8 cellular contexts compared by ENCODE assay signal in genomic region chr6:44630125-44631028, GRCh38.
DNase-seq lines count a peak whose midpoint lies in the region; ATAC-seq and TF ChIP-seq lines count a peak whose summit lies in the region.

No MANE protein-coding gene starts in this region.

- H3K4me1 Mint-ChIP-seq in chondrocyte (ENCODE audit: low read depth): peaks cover 20% of the 10 kb centered on the region

- no peak overlapping the region for H3K27ac ChIP-seq in mesenchymal stem cell (ENCODE audit: low read length, poor library complexity, severe bottlenecking)

- no peaks in the 10 kb centered on the region for H3K36me3 Mint-ChIP-seq in chondrocyte (ENCODE audit: low read depth)

- H2AK5ac ChIP-seq in mesenchymal stem cell (ENCODE audit: low read length, severe bottlenecking): no peak overlapping the region

- H4K91ac ChIP-seq in mesenchymal stem cell (ENCODE audit: low read length): no peak overlapping the region

- no peak overlapping the region for H3K23ac ChIP-seq in mesenchymal stem cell (ENCODE audit: low read length in 2 of 2)

- H2BK15ac ChIP-seq in mesenchymal stem cell (ENCODE audit: low read depth, poor library complexity, severe bottlenecking): no peak overlapping the region

- no peak overlapping the region for H3K4me2 ChIP-seq in mesenchymal stem cell (ENCODE audit: low read length, poor library complexity, severe bottlenecking)

- ATAC-seq in HG03196 (IDR thresholded peaks at IDR 0.05; ENCODE audit: unreplicated experiment): no peak

- peak overlapping the region in 1 of 2 experiments; percentile 51 for H3K18ac ChIP-seq in mesenchymal stem cell (ENCODE audit: low read depth in 1 of 2, low read length in 2 of 2)

- no peak overlapping the region for H3K4ac ChIP-seq in mesenchymal stem cell (ENCODE audit: low read depth in 1 of 2, low read length in 2 of 2)

- H3K36me3 ChIP-seq in mesenchymal stem cell (ENCODE audit: control insufficient read depth in 1 of 2, insufficient read depth in 2 of 2, low read depth in 1 of 2, low read length in 2 of 2): no peaks in the 10 kb centered on the region

- H3K9me3 Mint-ChIP-seq in chondrocyte (ENCODE audit: low read depth): no peaks in the 10 kb centered on the region

- no peak overlapping the region for H2AFZ ChIP-seq in mesenchymal stem cell (ENCODE audit: low read depth, low read length)

- WGBS in mesenchymal stem cell: 28% methylated on average over 10 of the region's 10 CpGs

- no peaks in the 10 kb centered on the region for H3K9me3 ChIP-seq in mesenchymal stem cell (ENCODE audit: control insufficient read depth, low read length)

- H3K27ac Mint-ChIP-seq in chondrocyte (ENCODE audit: unreplicated experiment): no peak overlapping the region

- no peak overlapping the region for H2BK12ac ChIP-seq in mesenchymal stem cell (ENCODE audit: low read length in 2 of 2)

- H3K27me3 Mint-ChIP-seq in chondrocyte (ENCODE audit: low read depth): no peaks in the 10 kb centered on the region

- H3K27me3 ChIP-seq in mesenchymal stem cell (ENCODE audit: control insufficient read depth in 1 of 2, insufficient read depth in 1 of 2, low read length in 2 of 2): peaks cover 0 to 33% of the 10 kb centered on the region in 2 experiments

- no peak overlapping the region for H3K4me3 ChIP-seq in mesenchymal stem cell (ENCODE audit: insufficient read depth in 1 of 2, low read depth in 1 of 2, low read length in 2 of 2)

- no peak overlapping the region for H2BK120ac ChIP-seq in mesenchymal stem cell (ENCODE audit: low read depth, low read length)

- H3K4me1 ChIP-seq in mesenchymal stem cell (ENCODE audit: control insufficient read depth, insufficient read depth, low read depth, low read length): peaks cover 11% of the 10 kb centered on the region

- no peak overlapping the region for H4K8ac ChIP-seq in mesenchymal stem cell (ENCODE audit: low read length)

- no peak overlapping the region for H3K14ac ChIP-seq in mesenchymal stem cell (ENCODE audit: low read length in 2 of 2)

- H3K9ac ChIP-seq in mesenchymal stem cell (ENCODE audit: low read length): no peak overlapping the region

- H3K79me1 ChIP-seq in mesenchymal stem cell (replicated peaks; ENCODE audit: low read length, poor library complexity, severe bottlenecking): no peaks in the 10 kb centered on the region

- no peak overlapping the region for H3K4me3 Mint-ChIP-seq in chondrocyte (ENCODE audit: unreplicated experiment)

- H2BK5ac ChIP-seq in mesenchymal stem cell (ENCODE audit: low read depth, low read length, poor library complexity, severe bottlenecking): no peak overlapping the region

- DNase-seq in DMS153 treated with DMSO at 0.1 percent for 48 hours (lab: John Stamatoyannopoulos, UW; ENCODE audit: unreplicated experiment): peak; percentile 14
- no peak for DNase-seq in DMS153 (lab: John Stamatoyannopoulos, UW)
- peak; percentile 19 for DNase-seq in KG1 (lab: John Stamatoyannopoulos, UW)
- DNase-seq in SK-N-DZ (ENCODE audit: low spot score): peak; percentile 69
- DNase-seq in chondrocyte (ENCODE audit: low spot score): no peak
- peak; percentile 68 for DNase-seq in mesenchymal stem cell
- DNase-seq in ureter (ENCODE audit: low spot score): no peak

- peak; percentile 89 for TF ChIP-seq CTCF in chondrocyte (IDR thresholded peaks at IDR 0.05)

Comparison
In these comparisons a context has a peak if more than half of its experiments do, and no peak if none do; other contexts are left out.
1. DNase-seq: peak in DMS153 treated with DMSO at 0.1 percent for 48 hours (single experiment), KG1 (single experiment), SK-N-DZ (single experiment) and mesenchymal stem cell (single experiment); none in DMS153 (single experiment), chondrocyte (single experiment) and ureter (single experiment).